In genomic region chr1:177444997-177445746, GRCh38 we compare ENCODE assay signal across 17 cellular contexts.
"Had no signal": no experiment of that assay in that cellular context is flagged by ENCODE, and none has a peak within 500 bp of the region (broad histone marks: within the 10 kb centered on the region; RNA-seq: fewer than 3 reads in every experiment).

No MANE protein-coding gene starts in this region.

- H3K27ac Mint-ChIP-seq: activated CD4-positive, alpha-beta memory T cell treated with anti-CD3 and anti-CD28 coated beads for 36 hours; endodermal cell; immature natural killer cell; natural killer cell; T-helper 1 cell treated with Interleukin-12 subunit alpha and Interleukin-12 subunit beta and Interleukin-4 antibody, amounts not matched to agents 30 μg/mL and 1 μg/mL, for 36 hours had no signal

- H3K9me3 Mint-ChIP-seq: endodermal cell; T-helper 1 cell treated with Interleukin-12 subunit alpha and Interleukin-12 subunit beta and Interleukin-4 antibody, amounts not matched to agents 30 μg/mL and 1 μg/mL, for 36 hours had no signal

- H3K4me1 Mint-ChIP-seq: endodermal cell, immature natural killer cell, natural killer cell had no signal

- H3K4me3 Mint-ChIP-seq: activated CD4-positive, alpha-beta memory T cell treated with anti-CD3 and anti-CD28 coated beads for 36 hours; endodermal cell; immature natural killer cell; natural killer cell; T-helper 1 cell treated with Interleukin-12 subunit alpha and Interleukin-12 subunit beta and Interleukin-4 antibody, amounts not matched to agents 30 μg/mL and 1 μg/mL, for 36 hours had no signal

- H3K4me3 ChIP-seq: coronary artery, left lung, sigmoid colon had no signal

- H3K9me3 ChIP-seq: left lung, sigmoid colon had no signal

- ATAC-seq: left lung, natural killer cell had no signal

- H3K27me3 Mint-ChIP-seq: activated CD4-positive, alpha-beta memory T cell treated with anti-CD3 and anti-CD28 coated beads for 36 hours had no signal

- H3K36me3 Mint-ChIP-seq: activated CD4-positive, alpha-beta memory T cell treated with anti-CD3 and anti-CD28 coated beads for 36 hours; immature natural killer cell; natural killer cell had no signal

- H3K36me3 ChIP-seq: left lung, sigmoid colon had no signal

- DNase-seq: activated CD4-positive, alpha-beta memory T cell treated with anti-CD3 and anti-CD28 coated beads for 36 hours; activated CD4-positive, alpha-beta T cell treated with anti-CD3 and anti-CD28 coated beads for 48 hours; activated naive CD4-positive, alpha-beta T cell treated with Interleukin-2 at 50 U/mL for 16 hours; activated T-cell treated with anti-CD3 and anti-CD28 coated beads, Interleukin-2, amount 50 U/mL, for 48 hours; amygdala; cerebellar nuclear complex; endodermal cell; immature natural killer cell; left lung; natural killer cell; retina; sigmoid colon; stimulated activated CD4-positive, alpha-beta T cell treated with anti-CD3 and anti-CD28 coated beads, Interleukin-4, amount 100 ng/mL, for 1 hour; stimulated activated naive CD4-positive, alpha-beta T cell treated with Interleukin-2 at 50 U/mL for 16 hours had no signal

- H3K4me1 ChIP-seq: left lung had no signal

- H3K27me3 ChIP-seq: left lung, sigmoid colon had no signal

- H3K27ac ChIP-seq: coronary artery, epithelial cell of prostate, left lung, sigmoid colon had no signal
